Comparison of ENCODE assay signal across 10 cellular contexts in genomic region chr19:18839465-18840287, GRCh38. TPM values are rescaled to one million over a fixed set of nuclear protein-coding genes. Genes with fewer than 3 reads are reported as not detected.
DNase-seq lines count a peak whose midpoint lies in the region; ATAC-seq, FAIRE-seq and TF ChIP-seq lines count a peak whose summit lies in the region.
"Had no signal": no experiment of that assay in that cellular context is flagged by ENCODE, and none has a peak within 500 bp of the region (broad histone marks: within the 10 kb centered on the region; RNA-seq: fewer than 3 reads in every experiment).

No MANE protein-coding gene starts in this region.

- no peak for TF ChIP-seq RAD21 in GM12878 (IDR thresholded peaks at IDR 0.05; ENCODE audit: insufficient read depth, low read depth, low read length)

- H3K4me3 ChIP-seq in heart right ventricle, result no peak overlapping the region
- no peak overlapping the region for H3K4me3 ChIP-seq in right atrium auricular region
- H3K4me3 ChIP-seq in GM12878, result peak overlapping the region; percentile 39; the same call in 1 of the 2 replicates
- H3K4me3 ChIP-seq in right lobe of liver, result peak overlapping the region in 1 of 3 donors; percentile 4
- no peak overlapping the region for H3K4me3 ChIP-seq in aorta (ENCODE audit: low read length in 2 of 2)

- RAD21 ChIA-PET in GM12878 (lab: Charles Lee; ENCODE audit: unreplicated experiment), result interaction anchor here (2.1 kb wide), 1 partner anchor 8 kb away, joined by 19 read pairs; no protein-coding TSS in a partner anchor

- CTCF ChIA-PET in GM12878 (lab: Yijun Ruan, JAX), result interaction anchor here (1.4 to 8.2 kb wide), 2 partner anchors 7 to 17 kb away, joined by 3 to 109 read pairs; no protein-coding TSS in a partner anchor

- in situ Hi-C loops in GM12878 (cut with MboI), result no loop called here

- no peak overlapping the region for H2AFZ ChIP-seq in GM12878 (ENCODE audit: control insufficient read depth, low read depth, low read length)

- H3K27ac ChIP-seq in heart right ventricle, result peak overlapping the region in 1 of 10 donors; percentile 48
- no peak overlapping the region for H3K27ac ChIP-seq in right atrium auricular region
- peak overlapping the region; percentile 62 for H3K27ac ChIP-seq in GM12878 (ENCODE audit: control insufficient read depth, insufficient read depth)
- H3K27ac ChIP-seq in right lobe of liver, result peak overlapping the region in 2 of 3 donors; percentile 42 to 44
- no peak overlapping the region for H3K27ac ChIP-seq in aorta (ENCODE audit: low read depth in 1 of 2, low read length in 2 of 2)
- H3K27ac ChIP-seq: brain microvascular endothelial cell had no signal

- no peak for DNase-seq in heart right ventricle
- no peak for DNase-seq in right atrium auricular region (ENCODE audit: low spot score)
- no peak for DNase-seq in GM12878 (ENCODE audit: low read depth, low spot score)
- DNase-seq in right lobe of liver, result peak; percentile 63 to 91 (median 89)
- no peak for DNase-seq in aorta
- no peak for DNase-seq in nucleus accumbens (lab: John Stamatoyannopoulos, UW)
- no peak for DNase-seq in NCI-H1930 (lab: John Stamatoyannopoulos, UW)
- no peak for DNase-seq in SIG-M5 (lab: John Stamatoyannopoulos, UW)
- DNase-seq: brain microvascular endothelial cell, NCI-H2227 treated with DMSO at 0.1 percent for 48 hours had no signal

- peak in 6 of 8 donors; percentile 10 to 47 (median 24) for ATAC-seq in heart right ventricle
- ATAC-seq in GM12878, result no peak
- peak; percentile 91 to 93 (median 91) for ATAC-seq in right lobe of liver
- ATAC-seq in aorta (ENCODE audit: low FRiP score), result peak; percentile 21

- peak; percentile 16; the same call in 1 of the 2 replicates for TF ChIP-seq POLR2A in GM12878 (IDR thresholded peaks at IDR 0.05; ENCODE audit: low read depth, low read length)
- TF ChIP-seq POLR2A in right lobe of liver (IDR thresholded peaks at IDR 0.05), result no peak

- no peak overlapping the region for H3K9ac ChIP-seq in GM12878 (ENCODE audit: control insufficient read depth, insufficient read depth, low read length)

- FAIRE-seq in GM12878 (lab: Jason Lieb, UNC), result no peak

- peaks cover 92% of the 10 kb centered on the region for H3K79me2 ChIP-seq in GM12878 (ENCODE audit: control insufficient read depth, insufficient read depth, low read length)

- H3K9me3 ChIP-seq in heart right ventricle (no peaks in the 10 kb centered on the region), right atrium auricular region (no peaks in the 10 kb centered on the region), GM12878 (replicated peaks; ENCODE audit: control insufficient read depth, insufficient read depth, low read length) (no peaks in the 10 kb centered on the region), right lobe of liver (no peaks in the 10 kb centered on the region), aorta (ENCODE audit: control insufficient read depth, low read length) (no peaks in the 10 kb centered on the region)

- peak overlapping the region; percentile 75 for H3K4me2 ChIP-seq in GM12878 (ENCODE audit: control insufficient read depth, insufficient read depth)

- POLR2A ChIA-PET in GM12878 (lab: Charles Lee), result interaction anchor here (1.1 to 1.9 kb wide), 3 partner anchors 7 to 317 kb away, joined by 5 to 11 read pairs (median 8); partner anchors contain the start of gene UPF1

- no peak for TF ChIP-seq CTCF in heart right ventricle (IDR thresholded peaks at IDR 0.05)
- no peak for TF ChIP-seq CTCF in right atrium auricular region (IDR thresholded peaks at IDR 0.05)
- TF ChIP-seq CTCF in GM12878 (IDR thresholded peaks at IDR 0.05 in 2 of 3, conservative IDR thresholded peaks at IDR 0.05 in 1 of 3; ENCODE audit: control insufficient read depth in 2 of 3, extremely low read depth in 1 of 3, insufficient read depth in 1 of 3, low read depth in 3 of 3, low read length in 3 of 3), result no peak
- TF ChIP-seq CTCF in right lobe of liver (IDR thresholded peaks at IDR 0.05), result peak in 2 of 4 donors; percentile 12 to 17

- peaks cover 21 to 100% (median 91%) of the 10 kb centered on the region in 9 donors for H3K4me1 ChIP-seq in heart right ventricle
- H3K4me1 ChIP-seq in right atrium auricular region, result peaks cover 0 to 77% of the 10 kb centered on the region in 2 donors
- peaks cover 44% of the 10 kb centered on the region for H3K4me1 ChIP-seq in GM12878 (ENCODE audit: control insufficient read depth, insufficient read depth, low read length)
- H3K4me1 ChIP-seq in right lobe of liver, result peaks cover 0 to 70% (median 21%) of the 10 kb centered on the region in 4 donors
- no peaks in the 10 kb centered on the region for H3K4me1 ChIP-seq in aorta (ENCODE audit: control insufficient read depth in 1 of 2, insufficient read depth in 2 of 2, low read length in 2 of 2)

- intact Hi-C loops in heart right ventricle (cut with DNase I), result loop anchor here in 9 of 10 donors (10.0 kb wide), 6 partner anchors 155 to 385 kb away; partner anchors contain the start of genes CRTC1 (in 2 of the 9) and CRLF1 (in 1 of the 9)
- intact Hi-C loops in GM12878 (cut with micrococcal nuclease; ENCODE audit: unreplicated experiment), result loop anchor here (10.0 kb wide), 2 partner anchors 155 to 385 kb away; partner anchors contain the start of gene CRTC1
- intact Hi-C loops in right lobe of liver (cut with DNase I), result no loop called here
- intact Hi-C loops in aorta (cut with DNase I), result loop anchor here (10.0 kb wide), 4 partner anchors 155 to 385 kb away; partner anchors contain the start of gene CRTC1 (in 1 of the 2)

- TF ChIP-seq EP300 in GM12878 (IDR thresholded peaks at IDR 0.05; ENCODE audit: borderline replicate concordance in 1 of 2, control insufficient read depth in 1 of 2, low read depth in 2 of 2, low read length in 2 of 2), result no peak

- BruUV-seq in GM12878 (replicated peaks; lab: Mats Ljungman, UMichigan), result no TSS peak

- peaks cover 32% of the 10 kb centered on the region for H4K20me1 ChIP-seq in GM12878 (ENCODE audit: control insufficient read depth, insufficient read depth)

- WGBS in heart right ventricle, 2 donors, result 74 to 77% methylated on average over 15 of the region's 15 CpGs
- 90% methylated on average over 15 of the region's 15 CpGs for WGBS in GM12878 (ENCODE audit: insufficient coverage, insufficient replicate concordance, low lambda C conversion rate, missing lambda C conversion rate)
- 28% methylated on average over 9 of the region's 15 CpGs for WGBS in right lobe of liver (ENCODE audit: insufficient coverage, low coverage, low lambda C conversion rate, missing lambda C conversion rate)
- WGBS in aorta, 2 donors, result 70 to 72% methylated on average over 15 of the region's 15 CpGs

- H3K27me3 ChIP-seq in heart right ventricle, result no peaks in the 10 kb centered on the region
- no peaks in the 10 kb centered on the region for H3K27me3 ChIP-seq in right atrium auricular region
- H3K27me3 ChIP-seq in GM12878 (replicated peaks in 1 of 2; ENCODE audit: control insufficient read depth in 2 of 2, insufficient read depth in 2 of 2, low read length in 1 of 2), result no peaks in the 10 kb centered on the region
- H3K27me3 ChIP-seq in right lobe of liver, result no peaks in the 10 kb centered on the region
- H3K27me3 ChIP-seq in aorta (ENCODE audit: control insufficient read depth in 1 of 2, insufficient read depth in 2 of 2, low read length in 1 of 2), result no peaks in the 10 kb centered on the region
- H3K27me3 ChIP-seq: brain microvascular endothelial cell had no signal

- peaks cover 0 to 41% (median 0%) of the 10 kb centered on the region in 9 donors for H3K36me3 ChIP-seq in heart right ventricle
- peaks cover 15% of the 10 kb centered on the region for H3K36me3 ChIP-seq in right atrium auricular region
- peaks cover 5 to 15% of the 10 kb centered on the region in 2 experiments; a peak in 3 of 4 replicates for H3K36me3 ChIP-seq in GM12878 (ENCODE audit: control insufficient read depth in 2 of 2, insufficient read depth in 2 of 2, low read length in 1 of 2)
- H3K36me3 ChIP-seq in right lobe of liver, result peaks cover 0 to 5% (median 0%) of the 10 kb centered on the region in 4 donors
- no peaks in the 10 kb centered on the region for H3K36me3 ChIP-seq in aorta (ENCODE audit: control insufficient read depth in 1 of 2, insufficient read depth in 2 of 2, low read length in 1 of 2)

- SMC1A ChIA-PET in GM12878 (lab: Charles Lee; ENCODE audit: uncharacterized antibody, unreplicated experiment), result interaction anchor here (1.2 to 1.8 kb wide), 2 partner anchors 8 to 10 kb away, joined by 3 to 13 read pairs; no protein-coding TSS in a partner anchor

RNA-seq across cellular contexts. Expression of gene UPF1, which starts 7.9 kb away (rescaled TPM):
- total RNA-seq in heart right ventricle (10 to 100 TPM; 32.3 to 44.3 (median 37.5) TPM), right atrium auricular region (10 to 100 TPM; 27.6 to 61.5 TPM), GM12878 (2014; rRNA removed) (35.3 and 40.6 TPM in 2 replicates), GM12878 (2014; rRNA removed; fragmentation: Illumina TruSeq; extraction: Trizol) (14.5 and 16.1 TPM in 2 replicates), GM12878 (2021) (71.9 and 80.9 TPM in 2 replicates), right lobe of liver (10 to 100 TPM; 34.0 to 61.0 (median 41.3) TPM), aorta (10 to 100 TPM; 53.7 to 75.6 TPM)
- polyA plus RNA-seq in heart right ventricle (10 to 100 TPM; 25.2 to 36.7 TPM), GM12878 (2011; rRNA removed) (8.9 and 22.8 TPM in 2 replicates), GM12878 (2014; fragmentation: Illumina TruSeq; extraction: Trizol) (26.2 and 33.5 TPM in 2 replicates), GM12878 (2014; fragmentation: Nextera tagmentation; extraction: Ambion mirVana) (1 to 10 TPM in 1 of 2 experiments, under 1 TPM in 1; 0.58 to 1.1 TPM), GM12878 (2014; rRNA removed) (35.1 and 47.1 TPM in 2 replicates), GM12878 (2016; fragmentation: Nextera tagmentation; extraction: Ambion mirVana) (1 to 10 TPM; 4.5 to 5.6 TPM), aorta (10 to 100 TPM; 16.5 to 40.4 TPM)
- total RNA-seq in GM12878 (2013; cell fraction: nucleolus; rRNA removed), result 99.0 and 125 TPM in 2 replicates
- 9.9 TPM for polyA plus RNA-seq in GM12878 (2011; ENCODE audit: low read depth)
- polyA plus RNA-seq in GM12878 (2011; cell fraction: cytosol; rRNA removed), result 23.1 and 45.0 TPM in 2 replicates
- 102 and 147 TPM in 2 replicates for polyA plus RNA-seq in GM12878 (2011; cell fraction: nucleus; rRNA removed)
- 27.8 and 31.0 TPM in 2 replicates for polyA plus RNA-seq in GM12878 (2012)
- polyA minus RNA-seq in GM12878 (2011; rRNA and poly(A)+ RNA removed), result 66.6 and 68.0 TPM in 2 replicates
- polyA minus RNA-seq in GM12878 (2011; cell fraction: cytosol; rRNA and poly(A)+ RNA removed), result 23.4 and 30.8 TPM in 2 replicates
- polyA minus RNA-seq in GM12878 (2011; cell fraction: nucleus; rRNA and poly(A)+ RNA removed), result 43.4 and 69.7 TPM in 2 replicates

RNA-seq across cellular contexts. Expression of gene COMP, which starts 48.6 kb away (rescaled TPM):
- total RNA-seq in heart right ventricle, result 1 to 10 TPM in 3 of 10 donors, under 1 TPM in 5, not detected in 2; 0.13 to 5.9 (median 0.43) TPM
- polyA plus RNA-seq in heart right ventricle, result 1 to 10 TPM in 1 of 2 donors, under 1 TPM in 1; 0.29 to 2.4 TPM
- 10 to 100 TPM in 1 of 2 donors, 1 to 10 TPM in 1; 7.8 to 12.5 TPM for total RNA-seq in right atrium auricular region
- total RNA-seq in GM12878 (2013; cell fraction: nucleolus; rRNA removed), result not detected in 2 replicates
- not detected in 2 replicates for total RNA-seq in GM12878 (2014; rRNA removed)
- total RNA-seq in GM12878 (2014; rRNA removed; fragmentation: Illumina TruSeq; extraction: Trizol), result not detected in 2 replicates
- total RNA-seq in GM12878 (2021), result not detected in 2 replicates
- not detected for polyA plus RNA-seq in GM12878 (2011; ENCODE audit: low read depth)
- polyA plus RNA-seq in GM12878 (2011; rRNA removed), result not detected in 2 replicates
- 0.04 and 0.08 TPM in 2 replicates for polyA plus RNA-seq in GM12878 (2011; cell fraction: cytosol; rRNA removed)
- polyA plus RNA-seq in GM12878 (2011; cell fraction: nucleus; rRNA removed), result 0.09 and 0.15 TPM in 2 replicates
- polyA plus RNA-seq in GM12878 (2012), result not detected in 2 replicates
- not detected in 2 replicates for polyA plus RNA-seq in GM12878 (2014; fragmentation: Illumina TruSeq; extraction: Trizol)
- not detected for polyA plus RNA-seq in GM12878 (2014; fragmentation: Nextera tagmentation; extraction: Ambion mirVana)
- not detected in 2 replicates for polyA plus RNA-seq in GM12878 (2014; rRNA removed)
- under 1 TPM in 1 of 2 experiments, not detected in 1; 0.17 TPM for polyA plus RNA-seq in GM12878 (2016; fragmentation: Nextera tagmentation; extraction: Ambion mirVana)
- not detected in 2 replicates for polyA minus RNA-seq in GM12878 (2011; rRNA and poly(A)+ RNA removed)
- polyA minus RNA-seq in GM12878 (2011; cell fraction: cytosol; rRNA and poly(A)+ RNA removed), result not detected in 2 replicates
- not detected in 2 replicates for polyA minus RNA-seq in GM12878 (2011; cell fraction: nucleus; rRNA and poly(A)+ RNA removed)
- under 1 TPM in 2 of 6 experiments, not detected in 4; 0.11 to 0.31 TPM for total RNA-seq in right lobe of liver
- 100 to 1,000 TPM in 1 of 2 donors, 10 to 100 TPM in 1; 15.8 to 142 TPM for total RNA-seq in aorta
- polyA plus RNA-seq in aorta, result 10 to 100 TPM in 1 of 2 donors, 1 to 10 TPM in 1; 9.8 to 14.4 TPM

RNA-seq across cellular contexts. Expression of gene CERS1, which starts 56.3 kb away (rescaled TPM):
- total RNA-seq in heart right ventricle (1 to 10 TPM in 6 of 10 donors, under 1 TPM in 4; 0.42 to 3.3 (median 1.3) TPM), right atrium auricular region (1 to 10 TPM in 1 of 2 donors, under 1 TPM in 1; 0.79 to 1.6 TPM), GM12878 (2014; rRNA removed) (not detected in 2 replicates), GM12878 (2014; rRNA removed; fragmentation: Illumina TruSeq; extraction: Trizol) (not detected in 2 replicates), GM12878 (2021) (not detected in 2 replicates), right lobe of liver (not detected), aorta (1 to 10 TPM in 1 of 2 donors, under 1 TPM in 1; 0.49 to 3.3 TPM)
- polyA plus RNA-seq in heart right ventricle (under 1 TPM; 0.37 to 0.49 TPM), GM12878 (2011; rRNA removed) (not detected in 2 replicates), GM12878 (2014; fragmentation: Illumina TruSeq; extraction: Trizol) (not detected in 2 replicates), GM12878 (2014; fragmentation: Nextera tagmentation; extraction: Ambion mirVana) (not detected), GM12878 (2014; rRNA removed) (0.16 TPM in 1 of 2 replicates, not detected in the other), GM12878 (2016; fragmentation: Nextera tagmentation; extraction: Ambion mirVana) (under 1 TPM in 1 of 2 experiments, not detected in 1; 0.19 TPM), aorta (1 to 10 TPM in 1 of 2 donors, under 1 TPM in 1; 0.51 to 1.3 TPM)
- not detected in 2 replicates for total RNA-seq in GM12878 (2013; cell fraction: nucleolus; rRNA removed)
- not detected for polyA plus RNA-seq in GM12878 (2011; ENCODE audit: low read depth)
- not detected in 2 replicates for polyA plus RNA-seq in GM12878 (2011; cell fraction: cytosol; rRNA removed)
- not detected in 2 replicates for polyA plus RNA-seq in GM12878 (2011; cell fraction: nucleus; rRNA removed)
- polyA plus RNA-seq in GM12878 (2012), result 0.08 TPM in 1 of 2 replicates, not detected in the other
- polyA minus RNA-seq in GM12878 (2011; rRNA and poly(A)+ RNA removed), result not detected in 2 replicates
- polyA minus RNA-seq in GM12878 (2011; cell fraction: cytosol; rRNA and poly(A)+ RNA removed), result not detected in 2 replicates
- not detected in 2 replicates for polyA minus RNA-seq in GM12878 (2011; cell fraction: nucleus; rRNA and poly(A)+ RNA removed)

Comparison
In these comparisons a context has a peak if more than half of its experiments do, and no peak if none do; other contexts are left out.
1. DNase-seq: peak in right lobe of liver (3 of 3); none in heart right ventricle (0 of 2), right atrium auricular region (single experiment), GM12878 (single experiment), aorta (0 of 2), nucleus accumbens (0 of 56), NCI-H1930 (0 of 2) and SIG-M5 (single experiment).
2. H3K27ac ChIP-seq: peak in GM12878 (single experiment) and right lobe of liver (2 of 3); none in right atrium auricular region (0 of 2) and aorta (0 of 2).
3. intact Hi-C loops: an anchor here in heart right ventricle (10.0 kb wide), GM12878 (10.0 kb wide) and aorta (10.0 kb wide); none called in right lobe of liver.